ENCODE assay signal across 24 cellular contexts in genomic region chr1:90127288-90127953, GRCh38.
DNase-seq lines count a peak whose midpoint lies in the region; ATAC-seq and TF ChIP-seq lines count a peak whose summit lies in the region.
"Had no signal": no experiment of that assay in that cellular context is flagged by ENCODE, and none has a peak within 500 bp of the region (broad histone marks: within the 10 kb centered on the region; RNA-seq: fewer than 3 reads in every experiment).

No MANE protein-coding gene starts in this region.

- H3K9me3 ChIP-seq in HEK293 (ENCODE audit: control insufficient read depth, insufficient read depth, low read depth, low read length): no peaks in the 10 kb centered on the region
- H3K9me3 ChIP-seq in OCI-LY3 (ENCODE audit: insufficient read depth, low read length): no peaks in the 10 kb centered on the region
- no peaks in the 10 kb centered on the region for H3K9me3 ChIP-seq in testis
- H3K9me3 ChIP-seq: Caco-2, lower lobe of right lung, pancreas had no signal

- no peak for TF ChIP-seq POLR2A in testis (IDR thresholded peaks at IDR 0.05)

- H3K4me1 ChIP-seq in HEK293 (ENCODE audit: control insufficient read depth, insufficient read depth, low read length) (no peaks in the 10 kb centered on the region), OCI-LY3 (ENCODE audit: low read length) (peaks cover 10% of the 10 kb centered on the region), testis (no peaks in the 10 kb centered on the region)
- H3K4me1 ChIP-seq: Caco-2, lower lobe of right lung, pancreas had no signal

- H3K4me2 ChIP-seq in OCI-LY3 (ENCODE audit: low read length): peak overlapping the region; percentile 41
- H3K4me2 ChIP-seq: GM23338 had no signal

- no peak overlapping the region for H3K4me3 Mint-ChIP-seq in activated T-helper 17 cell treated with anti-CD3 and anti-CD28 coated beads, Interleukin-2, amount 50 U/mL, for 72 hours
- H3K4me3 Mint-ChIP-seq: activated CD4-positive, alpha-beta memory T cell treated with anti-CD3 and anti-CD28 coated beads, Interleukin-2, amount 10 ng/mL, durations not matched to agents 7 days and 5 days; activated naive CD8-positive, alpha-beta T cell treated with anti-CD3 and anti-CD28 coated beads, Interleukin-2, amount 10 ng/mL, durations not matched to agents 7 days and 5 days; GM23338; nephron progenitor cell had no signal

- H3K27ac Mint-ChIP-seq in activated T-helper 17 cell treated with anti-CD3 and anti-CD28 coated beads, Interleukin-2, amount 50 U/mL, for 72 hours: no peak overlapping the region
- H3K27ac Mint-ChIP-seq: activated CD4-positive, alpha-beta memory T cell treated with anti-CD3 and anti-CD28 coated beads, Interleukin-2, amount 10 ng/mL, durations not matched to agents 7 days and 5 days; activated naive CD8-positive, alpha-beta T cell treated with anti-CD3 and anti-CD28 coated beads, Interleukin-2, amount 10 ng/mL, durations not matched to agents 7 days and 5 days; GM23338; nephron progenitor cell had no signal

- H3K4me3 ChIP-seq in HEK293 (ENCODE audit: low read depth, low read length) (no peak overlapping the region), OCI-LY3 (ENCODE audit: low read length) (no peak overlapping the region), testis (no peak overlapping the region)
- H3K4me3 ChIP-seq: GM23338, lower lobe of right lung, pancreas had no signal

- H3K4me1 Mint-ChIP-seq in activated T-helper 17 cell treated with anti-CD3 and anti-CD28 coated beads, Interleukin-2, amount 50 U/mL, for 72 hours: no peaks in the 10 kb centered on the region
- H3K4me1 Mint-ChIP-seq: activated naive CD8-positive, alpha-beta T cell treated with anti-CD3 and anti-CD28 coated beads, Interleukin-2, amount 10 ng/mL, durations not matched to agents 7 days and 5 days had no signal

- CTCF ChIA-PET in HEK293 (lab: Yijun Ruan, JAX): no interaction called here

- H3K27ac ChIP-seq in HEK293 (ENCODE audit: extremely low read depth, low read depth, low read length) (no peak overlapping the region), OCI-LY3 (ENCODE audit: low read length) (no peak overlapping the region), testis (no peak overlapping the region)
- H3K27ac ChIP-seq: lower lobe of right lung, pancreas had no signal

- POLR2A ChIA-PET in HEK293 (lab: Yijun Ruan, JAX): no interaction called here

- H3K36me3 ChIP-seq in HEK293 (ENCODE audit: control insufficient read depth in 2 of 2, insufficient read depth in 1 of 2, low read length in 2 of 2) (no peaks in the 10 kb centered on the region), OCI-LY3 (replicated peaks; ENCODE audit: low read depth, low read length) (no peaks in the 10 kb centered on the region), testis (ENCODE audit: low read depth, missing control alignments) (no peaks in the 10 kb centered on the region)
- H3K36me3 ChIP-seq: lower lobe of right lung, pancreas had no signal

- no peaks in the 10 kb centered on the region for H3K79me2 ChIP-seq in OCI-LY3 (ENCODE audit: low read length)

- H2AFZ ChIP-seq in OCI-LY3 (ENCODE audit: low read depth, low read length): no peak overlapping the region
- H2AFZ ChIP-seq: GM23338 had no signal

- intact Hi-C loops in testis (cut with DNase I; ENCODE audit: low total_unique reads): no loop called here

- no peaks in the 10 kb centered on the region for H3K9me3 Mint-ChIP-seq in activated T-helper 17 cell treated with anti-CD3 and anti-CD28 coated beads, Interleukin-2, amount 50 U/mL, for 72 hours
- H3K9me3 Mint-ChIP-seq: activated CD4-positive, alpha-beta memory T cell treated with anti-CD3 and anti-CD28 coated beads, Interleukin-2, amount 10 ng/mL, durations not matched to agents 7 days and 5 days; activated naive CD8-positive, alpha-beta T cell treated with anti-CD3 and anti-CD28 coated beads, Interleukin-2, amount 10 ng/mL, durations not matched to agents 7 days and 5 days; GM23338; nephron progenitor cell had no signal

- peak; percentile 17 for DNase-seq in GM10266 (ENCODE audit: extremely low spot score)
- no peak for DNase-seq in testis
- DNase-seq: activated CD4-positive, alpha-beta memory T cell treated with anti-CD3 and anti-CD28 coated beads, Interleukin-2, amount 10 ng/mL, durations not matched to agents 7 days and 5 days; activated naive CD8-positive, alpha-beta T cell treated with anti-CD3 and anti-CD28 coated beads, Interleukin-2, amount 10 ng/mL, durations not matched to agents 7 days and 5 days; C1 segment of cervical spinal cord; Caco-2; cerebellar nuclear complex; DMS79 treated with DMSO at 0.1 percent for 48 hours; kidney; lower lobe of right lung; NCI-H1417; NCI-H2107; nephron progenitor cell; pancreas; stimulated activated CD4-positive, alpha-beta T cell treated with anti-CD3 and anti-CD28 coated beads, Interleukin-4, amount 100 ng/mL, for 24 hours; stimulated activated naive CD4-positive, alpha-beta T cell had no signal

- TF ChIP-seq CTCF in GM10266 (IDR thresholded peaks at IDR 0.05; ENCODE audit: control insufficient read depth, insufficient read depth, low read depth, missing control alignments): no peak
- no peak for TF ChIP-seq CTCF in HEK293 (tag by site-specific recombination; IDR thresholded peaks at IDR 0.05)
- no peak for TF ChIP-seq CTCF in OCI-LY3 (IDR thresholded peaks at IDR 0.05; ENCODE audit: low read depth, low read length)
- TF ChIP-seq CTCF in testis (IDR thresholded peaks at IDR 0.05): no peak

- H3K9ac ChIP-seq in OCI-LY3 (ENCODE audit: low read length): no peak overlapping the region

- ATAC-seq in GM18511 (IDR thresholded peaks at IDR 0.05; ENCODE audit: unreplicated experiment) (peak; percentile 72), HG03571 (IDR thresholded peaks at IDR 0.05; ENCODE audit: unreplicated experiment) (no peak), HG02798 (IDR thresholded peaks at IDR 0.05; ENCODE audit: poor library complexity, unreplicated experiment) (no peak)
- no peak for ATAC-seq in activated T-helper 17 cell treated with anti-CD3 and anti-CD28 coated beads, Interleukin-2, amount 50 U/mL, for 72 hours (replicated peaks)
- ATAC-seq: GM23338, lower lobe of right lung, Panc1, pancreas had no signal

- H3K27me3 ChIP-seq in OCI-LY3 (ENCODE audit: low read depth, low read length): no peaks in the 10 kb centered on the region
- H3K27me3 ChIP-seq in testis: no peaks in the 10 kb centered on the region
- H3K27me3 ChIP-seq: pancreas had no signal

- no peaks in the 10 kb centered on the region for H4K20me1 ChIP-seq in OCI-LY3 (ENCODE audit: insufficient read depth, low read length)

- H3K36me3 Mint-ChIP-seq in activated T-helper 17 cell treated with anti-CD3 and anti-CD28 coated beads, Interleukin-2, amount 50 U/mL, for 72 hours (ENCODE audit: low read depth): no peaks in the 10 kb centered on the region
- H3K36me3 Mint-ChIP-seq: activated naive CD8-positive, alpha-beta T cell treated with anti-CD3 and anti-CD28 coated beads, Interleukin-2, amount 10 ng/mL, durations not matched to agents 7 days and 5 days had no signal

- H3K27me3 Mint-ChIP-seq in activated T-helper 17 cell treated with anti-CD3 and anti-CD28 coated beads, Interleukin-2, amount 50 U/mL, for 72 hours: peaks cover 25% of the 10 kb centered on the region

- WGBS in testis, 2 donors: 32 to 53% methylated on average over 1 of the region's 1 CpG

TF ChIP-seq in HEK293, 187 proteins besides CTCF, POLR2A, EP300 and RAD21:
- TF ChIP-seq TRIM28 (IDR thresholded peaks at IDR 0.05; ENCODE audit: borderline replicate concordance, low read length) (0 out of 2 replicates have a peak, but pooled peaks have one; percentile 49), ZBTB21 (tag by site-specific recombination; IDR thresholded peaks at IDR 0.05) (0 out of 2 replicates have a peak, but pooled peaks have one; percentile 38), ZNF133 (tag by site-specific recombination; IDR thresholded peaks at IDR 0.05) (no peak), ZNF629 (tag by site-specific recombination; IDR thresholded peaks at IDR 0.05) (peak; percentile 38; the same call in 1 of the 2 replicates)
